Comparison of ENCODE assay signal across 8 cellular contexts in the genomic region with DNA sequence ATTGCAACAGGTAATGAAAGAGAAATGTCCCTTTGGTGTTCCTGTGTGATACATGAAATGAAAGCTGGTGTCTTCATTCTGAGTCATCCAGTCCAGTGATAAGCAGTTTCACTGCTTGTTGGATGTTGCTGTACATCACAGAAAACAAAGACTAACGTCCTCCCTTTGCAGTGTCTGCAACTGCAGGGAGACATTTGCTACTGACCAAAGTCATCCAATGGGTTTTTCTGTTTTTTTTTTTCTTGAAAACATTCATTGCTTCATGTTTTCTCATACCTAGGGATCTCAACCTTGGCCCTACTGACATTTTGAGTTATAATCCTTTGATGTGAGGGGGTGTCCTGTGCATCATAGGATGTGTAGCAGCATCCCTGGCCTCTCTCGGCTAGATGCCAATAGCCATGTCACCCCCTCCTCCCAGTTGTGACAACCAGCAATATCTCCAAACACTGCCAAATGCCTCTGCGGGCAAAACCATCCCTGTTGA.
A peak's percentile ranks its signal among the peaks of the same experiment; 100 is the strongest.
DNase-seq lines count a peak whose midpoint lies in the region; ATAC-seq and TF ChIP-seq lines count a peak whose summit lies in the region.
"Had no signal": no experiment of that assay in that cellular context is flagged by ENCODE, and none has a peak within 500 bp of the region (broad histone marks: within the 10 kb centered on the region; RNA-seq: fewer than 3 reads in every experiment).

No MANE protein-coding gene starts in this region.

- intact Hi-C loops in mucosa of descending colon (cut with DNase I, micrococcal nuclease), result loop anchor here in 1 of 2 donors (5.0 kb wide), 1 partner anchor 66 kb away; a partner anchor contains a TSS

- peaks cover 17% of the 10 kb centered on the region for H3K4me1 Mint-ChIP-seq in chondrocyte (ENCODE audit: low read depth)

- H3K36me3 ChIP-seq in mucosa of descending colon (ENCODE audit: low read depth), result no peaks in the 10 kb centered on the region

- H3K4me3 Mint-ChIP-seq in chondrocyte (ENCODE audit: unreplicated experiment), result no peak overlapping the region

- no peaks in the 10 kb centered on the region for H3K9me3 ChIP-seq in mucosa of descending colon

- TF ChIP-seq CTCF in mucosa of descending colon (IDR thresholded peaks at IDR 0.05), result no peak
- TF ChIP-seq CTCF in chondrocyte (IDR thresholded peaks at IDR 0.05), result no peak

- peak; percentile 95 for ATAC-seq in GM18909 (IDR thresholded peaks at IDR 0.05; ENCODE audit: poor library complexity, unreplicated experiment)
- ATAC-seq in GM21825 (IDR thresholded peaks at IDR 0.05; ENCODE audit: unreplicated experiment), result peak; percentile 96
- peak; percentile 97 for ATAC-seq in HG03520 (IDR thresholded peaks at IDR 0.05; ENCODE audit: unreplicated experiment)
- peak; percentile 5 for ATAC-seq in mucosa of descending colon
- no peak for ATAC-seq in esophagus mucosa
- ATAC-seq: left ventricle myocardium superior had no signal

- H3K27ac Mint-ChIP-seq in chondrocyte (ENCODE audit: unreplicated experiment), result no peak overlapping the region

- no peaks in the 10 kb centered on the region for H3K27me3 Mint-ChIP-seq in chondrocyte (ENCODE audit: low read depth)

- DNase-seq in mucosa of descending colon (peak in 1 of 3 donors; percentile 10), chondrocyte (ENCODE audit: low spot score) (no peak), NCI-H526 treated with DMSO at 0.1 percent for 48 hours (lab: John Stamatoyannopoulos, UW) (no peak)
- DNase-seq: left ventricle myocardium superior had no signal

- no peaks in the 10 kb centered on the region for H3K36me3 Mint-ChIP-seq in chondrocyte (ENCODE audit: low read depth)

- H3K4me1 ChIP-seq in mucosa of descending colon (ENCODE audit: low read depth), result peaks cover 45% of the 10 kb centered on the region

- H3K4me3 ChIP-seq in mucosa of descending colon, result no peak overlapping the region

- no peaks in the 10 kb centered on the region for H3K9me3 Mint-ChIP-seq in chondrocyte (ENCODE audit: low read depth)
